Comparison of ENCODE assay signal across 8 cellular contexts in the genomic region with DNA sequence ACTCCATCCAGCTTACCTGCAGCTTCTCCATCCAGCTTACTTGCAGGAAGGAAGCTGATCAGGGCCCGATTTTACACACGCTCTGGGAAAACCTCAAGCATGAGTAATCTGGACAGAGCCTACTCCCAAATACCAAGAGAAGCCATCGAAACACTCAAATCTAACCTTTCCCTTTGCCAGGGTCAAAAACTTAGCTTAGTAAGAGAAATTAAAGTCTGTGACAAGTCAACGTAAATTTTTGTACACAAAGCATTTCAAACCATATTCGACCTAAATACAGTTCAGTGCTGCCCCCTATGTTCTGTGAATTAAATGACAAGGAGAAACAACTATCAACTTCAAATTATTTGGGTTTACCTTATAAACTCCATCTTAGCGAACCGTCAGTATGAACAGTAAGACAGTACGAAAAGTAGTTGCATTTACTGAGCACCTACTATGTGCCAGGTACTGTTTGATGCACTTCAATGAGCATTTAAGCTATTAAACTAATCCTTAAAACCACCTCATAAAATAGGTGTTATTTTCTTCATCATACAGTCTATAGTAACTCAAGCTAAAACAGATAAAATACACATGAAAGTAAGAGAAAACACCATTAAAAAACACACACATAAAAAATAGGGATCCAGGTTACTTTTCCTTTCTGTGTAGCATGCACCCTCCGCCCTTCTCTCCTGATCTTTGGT. TPM values are rescaled to one million over a fixed set of nuclear protein-coding genes. Genes with fewer than 3 reads are reported as not detected.
A peak's percentile ranks its signal among the peaks of the same experiment; 100 is the strongest.
DNase-seq lines count a peak whose midpoint lies in the region; ATAC-seq and TF ChIP-seq lines count a peak whose summit lies in the region.

No MANE protein-coding gene starts in this region.

- H3K27me3 Mint-ChIP-seq in endodermal cell (ENCODE audit: insufficient read depth) = no peaks in the 10 kb centered on the region
- no peaks in the 10 kb centered on the region for H3K27me3 Mint-ChIP-seq in activated T-helper 1 cell treated with anti-CD3 and anti-CD28 coated beads, Interleukin-12 subunit alpha, Interleukin-12 subunit beta, Interleukin-2, Interleukin-4 antibody, amounts not matched to agents 30 ng/mL and 10 ng/mL and 1 ng/mL, durations not matched to agents 14 hours and 24 hours and 36 hours (ENCODE audit: insufficient read depth)

- H3K4me1 ChIP-seq in endodermal cell (ENCODE audit: control insufficient read depth, insufficient read depth, low read length) (no peaks in the 10 kb centered on the region), osteoblast (ENCODE audit: insufficient read depth, low read length) (peaks cover 26% of the 10 kb centered on the region)

- intact Hi-C loops in activated T-helper 1 cell treated with anti-CD3 and anti-CD28 coated beads, Interleukin-12 subunit alpha, Interleukin-12 subunit beta, Interleukin-2, Interleukin-4 antibody, amounts not matched to agents 30 ng/mL and 10 ng/mL and 1 ng/mL, durations not matched to agents 14 hours and 24 hours and 36 hours (cut with micrococcal nuclease) = loop anchor here (1.0 to 2.0 kb wide), 2 partner anchors 39 to 158 kb away; no protein-coding TSS in a partner anchor

- no peak overlapping the region for H2AFZ ChIP-seq in osteoblast (ENCODE audit: low read length)

- ATAC-seq in HG03108 (IDR thresholded peaks at IDR 0.05; ENCODE audit: unreplicated experiment) = no peak

- H3K4me2 ChIP-seq in osteoblast (ENCODE audit: insufficient read depth, low read length) = peak overlapping the region; percentile 1

- peaks cover 30% of the 10 kb centered on the region for H3K36me3 Mint-ChIP-seq in endodermal cell (ENCODE audit: low read depth)
- H3K36me3 Mint-ChIP-seq in activated T-helper 1 cell treated with anti-CD3 and anti-CD28 coated beads, Interleukin-12 subunit alpha, Interleukin-12 subunit beta, Interleukin-2, Interleukin-4 antibody, amounts not matched to agents 30 ng/mL and 10 ng/mL and 1 ng/mL, durations not matched to agents 14 hours and 24 hours and 36 hours (ENCODE audit: low read depth) = peaks cover 29% of the 10 kb centered on the region

- no peaks in the 10 kb centered on the region for H3K4me1 Mint-ChIP-seq in endodermal cell
- H3K4me1 Mint-ChIP-seq in activated T-helper 1 cell treated with anti-CD3 and anti-CD28 coated beads, Interleukin-12 subunit alpha, Interleukin-12 subunit beta, Interleukin-2, Interleukin-4 antibody, amounts not matched to agents 30 ng/mL and 10 ng/mL and 1 ng/mL, durations not matched to agents 14 hours and 24 hours and 36 hours (ENCODE audit: low read depth) = peaks cover 6% of the 10 kb centered on the region

- no peak overlapping the region for H3K9ac ChIP-seq in endodermal cell (ENCODE audit: extremely low read depth, low read length, poor library complexity, severe bottlenecking)

- TF ChIP-seq CTCF in GM12873 (IDR thresholded peaks at IDR 0.05; ENCODE audit: insufficient read depth, low read depth, low read length, missing control alignments) (peak; percentile 44), endodermal cell (conservative IDR thresholded peaks at IDR 0.05) (peak; percentile 71), osteoblast (IDR thresholded peaks at IDR 0.05; ENCODE audit: extremely low read depth, low read depth, low read length) (peak; percentile 59)

- no peaks in the 10 kb centered on the region for H3K27me3 ChIP-seq in endodermal cell (ENCODE audit: control insufficient read depth, insufficient read depth, low read length, poor library complexity, severe bottlenecking)
- no peaks in the 10 kb centered on the region for H3K27me3 ChIP-seq in osteoblast (ENCODE audit: insufficient read depth, low read length)

- H3K4me3 ChIP-seq in endodermal cell (ENCODE audit: low read length) (no peak overlapping the region), osteoblast (ENCODE audit: insufficient read depth, low read length) (no peak overlapping the region)

- peaks cover 9% of the 10 kb centered on the region for H3K9me3 Mint-ChIP-seq in endodermal cell
- H3K9me3 Mint-ChIP-seq in activated T-helper 1 cell treated with anti-CD3 and anti-CD28 coated beads, Interleukin-12 subunit alpha, Interleukin-12 subunit beta, Interleukin-2, Interleukin-4 antibody, amounts not matched to agents 30 ng/mL and 10 ng/mL and 1 ng/mL, durations not matched to agents 14 hours and 24 hours and 36 hours = no peaks in the 10 kb centered on the region

- DNase-seq in NCI-H82 treated with DMSO at 0.1 percent for 48 hours (lab: John Stamatoyannopoulos, UW; ENCODE audit: unreplicated experiment) (peak; percentile 5), endodermal cell (no peak), osteoblast (ENCODE audit: insufficient read length, low spot score, missing footprints) (peak; percentile 91), GDM1 (lab: John Stamatoyannopoulos, UW) (no peak), COLO668 (lab: John Stamatoyannopoulos, UW; ENCODE audit: unreplicated experiment) (no peak)
- no peak for DNase-seq in activated T-helper 1 cell treated with anti-CD3 and anti-CD28 coated beads, Interleukin-12 subunit alpha, Interleukin-12 subunit beta, Interleukin-2, Interleukin-4 antibody, amounts not matched to agents 30 ng/mL and 10 ng/mL and 1 ng/mL, durations not matched to agents 14 hours and 24 hours and 36 hours (ENCODE audit: low spot score)

- H3K27ac ChIP-seq in endodermal cell (ENCODE audit: low read depth, low read length) = no peak overlapping the region
- H3K27ac ChIP-seq in osteoblast (ENCODE audit: low read depth, low read length) = peak overlapping the region; percentile 38

- peaks cover 11% of the 10 kb centered on the region for H3K79me2 ChIP-seq in osteoblast (ENCODE audit: insufficient read depth, low read length)

- H3K36me3 ChIP-seq in endodermal cell (ENCODE audit: control insufficient read depth, insufficient read depth, low read length) (peaks cover 65% of the 10 kb centered on the region), osteoblast (ENCODE audit: insufficient read depth, low read length) (peaks cover 61% of the 10 kb centered on the region)

- 82 to 85% methylated on average over 7 to 9 of the region's 9 CpGs for WGBS in endodermal cell (ENCODE audit: insufficient coverage in 1 of 2, insufficient read length in 1 of 2), 2 experiments

- H4K20me1 ChIP-seq in osteoblast (ENCODE audit: insufficient read depth, low read length) = peaks cover 23% of the 10 kb centered on the region

- H3K27ac Mint-ChIP-seq in endodermal cell = no peak overlapping the region
- H3K27ac Mint-ChIP-seq in activated T-helper 1 cell treated with anti-CD3 and anti-CD28 coated beads, Interleukin-12 subunit alpha, Interleukin-12 subunit beta, Interleukin-2, Interleukin-4 antibody, amounts not matched to agents 30 ng/mL and 10 ng/mL and 1 ng/mL, durations not matched to agents 14 hours and 24 hours and 36 hours = no peak overlapping the region

- no peak overlapping the region for H3K4me3 Mint-ChIP-seq in endodermal cell
- no peak overlapping the region for H3K4me3 Mint-ChIP-seq in activated T-helper 1 cell treated with anti-CD3 and anti-CD28 coated beads, Interleukin-12 subunit alpha, Interleukin-12 subunit beta, Interleukin-2, Interleukin-4 antibody, amounts not matched to agents 30 ng/mL and 10 ng/mL and 1 ng/mL, durations not matched to agents 14 hours and 24 hours and 36 hours

- H3K9me3 ChIP-seq in endodermal cell (ENCODE audit: control insufficient read depth, low read length) (peaks cover 16% of the 10 kb centered on the region), osteoblast (ENCODE audit: low read depth, low read length) (peaks cover 3% of the 10 kb centered on the region)

RNA-seq across cellular contexts. Expression of a gene that starts 36.9 kb away (rescaled TPM):
- total RNA-seq in endodermal cell (10 to 100 TPM; 20.5 to 36.9 TPM), osteoblast (90.5 and 91.6 TPM in 2 replicates)
- polyA plus RNA-seq in endodermal cell (2013, experiment 1 of 2) = 30.6 TPM
- polyA plus RNA-seq in endodermal cell (2013, experiment 2 of 2) = 32.2 TPM
- total RNA-seq in activated T-helper 1 cell treated with anti-CD3 and anti-CD28 coated beads, Interleukin-12 subunit alpha, Interleukin-12 subunit beta, Interleukin-2, Interleukin-4 antibody, amounts not matched to agents 30 ng/mL and 10 ng/mL and 1 ng/mL, durations not matched to agents 14 hours and 24 hours and 36 hours = 38.0 and 42.3 TPM in 2 replicates

Comparison
In these comparisons a context has a peak if more than half of its experiments do, and no peak if none do; other contexts are left out.
1. DNase-seq: peak in NCI-H82 treated with DMSO at 0.1 percent for 48 hours (single experiment) and osteoblast (single experiment); none in endodermal cell (single experiment), activated T-helper 1 cell treated with anti-CD3 and anti-CD28 coated beads, Interleukin-12 subunit alpha, Interleukin-12 subunit beta, Interleukin-2, Interleukin-4 antibody, amounts not matched to agents 30 ng/mL and 10 ng/mL and 1 ng/mL, durations not matched to agents 14 hours and 24 hours and 36 hours (single experiment), GDM1 (single experiment) and COLO668 (single experiment).
2. Peak in every context shown above with its lines, with median percentiles within 50 percentile points of each other: CTCF ChIP-seq.